ENCODE assay signal across 11 cellular contexts in the genomic region with DNA sequence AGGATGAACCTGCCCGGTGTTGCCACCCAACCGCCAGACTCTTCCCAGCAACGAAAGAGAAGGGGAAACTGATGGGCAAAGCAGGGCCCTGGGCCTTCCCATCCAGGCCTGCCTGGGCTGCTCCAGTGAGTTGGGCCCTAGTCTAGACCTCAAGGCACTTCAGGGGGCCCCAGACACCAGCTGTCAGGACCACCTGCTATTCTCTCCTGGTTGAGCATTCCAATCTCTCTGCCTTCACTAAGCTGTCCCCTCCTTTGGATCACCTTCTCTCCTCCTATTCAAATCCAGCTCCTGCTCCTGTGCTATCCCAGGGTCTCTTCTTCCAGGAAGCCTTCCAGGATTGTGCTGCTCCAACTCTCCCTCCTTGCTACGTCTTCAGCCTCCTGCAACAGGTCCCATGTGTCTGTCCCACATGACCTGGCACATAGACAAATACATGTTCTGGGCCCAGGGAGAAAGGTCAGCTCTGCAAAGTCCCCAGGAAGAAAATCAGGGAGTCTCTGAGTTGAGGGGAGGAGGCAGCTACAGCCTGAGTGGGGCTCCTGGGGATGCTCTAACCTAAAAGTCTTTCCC. TPM values are rescaled to one million over a fixed set of nuclear protein-coding genes. Genes with fewer than 3 reads are reported as not detected.
DNase-seq lines count a peak whose midpoint lies in the region; ATAC-seq and TF ChIP-seq lines count a peak whose summit lies in the region.
"Had no signal": no experiment of that assay in that cellular context is flagged by ENCODE, and none has a peak within 500 bp of the region (broad histone marks: within the 10 kb centered on the region; RNA-seq: fewer than 3 reads in every experiment).

No MANE protein-coding gene starts in this region.

- H3K9me3 Mint-ChIP-seq in nephron progenitor cell = no peaks in the 10 kb centered on the region
- H3K9me3 Mint-ChIP-seq: activated naive CD4-positive, alpha-beta T cell treated with anti-CD3 and anti-CD28 coated beads for 36 hours had no signal

- H4K20me1 ChIP-seq in BLaER1 treated with 17β-estradiol and CSF1 and Interleukin-3, amounts not matched to agents 10 nM and 100 nM = peaks cover 62 to 97% (median 83%) of the 10 kb centered on the region in 11 experiments
- peaks cover 68% of the 10 kb centered on the region for H4K20me1 ChIP-seq in IMR-90 (ENCODE audit: insufficient read depth, low read length)

- peaks cover 45 to 83% (median 67%) of the 10 kb centered on the region in 10 experiments for H3K4me1 ChIP-seq in BLaER1 treated with 17β-estradiol and CSF1 and Interleukin-3, amounts not matched to agents 10 nM and 100 nM
- H3K4me1 ChIP-seq in IMR-90 (ENCODE audit: control insufficient read depth, insufficient read depth, low read length) (peaks cover 28% of the 10 kb centered on the region), mucosa of descending colon (ENCODE audit: low read depth) (peaks cover 9% of the 10 kb centered on the region)

- no peak for ATAC-seq in IMR-90 (ENCODE audit: low read depth)
- no peak for ATAC-seq in GM19035 (IDR thresholded peaks at IDR 0.05; ENCODE audit: unreplicated experiment)
- ATAC-seq in mucosa of descending colon = no peak
- ATAC-seq: left lobe of liver had no signal

- CTCF ChIA-PET in IMR-90 (lab: Yijun Ruan, JAX) = interaction anchor here (0.6 to 0.9 kb wide), 2 partner anchors 13 to 195 kb away, joined by 3 read pairs; no protein-coding TSS in a partner anchor

- WGBS in IMR-90 (ENCODE audit: extremely low coverage in 2 of 2, insufficient read length in 1 of 2), 2 experiments = 100% methylated on average over 3 of the region's 4 CpGs; no CpG with 5 or more reads in 1 of the 2 experiments

- H4K5ac ChIP-seq in IMR-90 (ENCODE audit: low read depth, low read length) = no peak overlapping the region

- H3K36me3 ChIP-seq in BLaER1 treated with 17β-estradiol and CSF1 and Interleukin-3, amounts not matched to agents 10 nM and 100 nM = no peaks in the 10 kb centered on the region; a peak in 2 of 22 replicates
- peaks cover 2% of the 10 kb centered on the region; the same call in 1 of the 2 replicates for H3K36me3 ChIP-seq in IMR-90 (ENCODE audit: control insufficient read depth, insufficient read depth, low read length)
- peaks cover 49% of the 10 kb centered on the region for H3K36me3 ChIP-seq in brain microvascular endothelial cell (replicated peaks)
- H3K36me3 ChIP-seq in mucosa of descending colon (ENCODE audit: low read depth) = no peaks in the 10 kb centered on the region

- peaks cover 24% of the 10 kb centered on the region for H3K27me3 Mint-ChIP-seq in nephron progenitor cell (ENCODE audit: low read depth, poor library complexity)

- no peak overlapping the region for H3K23ac ChIP-seq in IMR-90 (ENCODE audit: low read depth, low read length)

- no peaks in the 10 kb centered on the region for H3K9me3 ChIP-seq in BLaER1 treated with 17β-estradiol and CSF1 and Interleukin-3, amounts not matched to agents 10 nM and 100 nM (replicated peaks in 1 of 11)
- H3K9me3 ChIP-seq in IMR-90 (ENCODE audit: control insufficient read depth, insufficient read depth, low read length) (no peaks in the 10 kb centered on the region), mucosa of descending colon (no peaks in the 10 kb centered on the region)

- peak overlapping the region; percentile 58 for H2AK5ac ChIP-seq in IMR-90 (ENCODE audit: low read depth, low read length)

- dilution Hi-C loops in IMR-90 (cut with HindIII; ENCODE audit: low sequenced_read_pairs, unreplicated experiment) = no loop called here

- peak overlapping the region; percentile 35 for H2BK5ac ChIP-seq in IMR-90 (ENCODE audit: low read depth, low read length, poor library complexity, severe bottlenecking)

- H3K27ac ChIP-seq in BLaER1 treated with 17β-estradiol and CSF1 and Interleukin-3, amounts not matched to agents 10 nM and 100 nM = peak overlapping the region in 5 of 11 experiments; percentile 2 to 45 (median 15); a peak in 5 of 22 replicates
- H3K27ac ChIP-seq in IMR-90 (ENCODE audit: insufficient read depth, low read length) (peak overlapping the region; percentile 20), brain microvascular endothelial cell (peak overlapping the region; percentile 98)

- no TSS peak for BruUV-seq in IMR-90 (replicated peaks; lab: Mats Ljungman, UMichigan)

- no peak overlapping the region for H3K18ac ChIP-seq in IMR-90 (ENCODE audit: low read depth, low read length)

- H3K79me1 ChIP-seq in IMR-90 (ENCODE audit: low read depth in 1 of 2, low read length in 2 of 2) = peaks cover 20 to 67% of the 10 kb centered on the region in 2 experiments

- no peak overlapping the region for H2AK9ac ChIP-seq in IMR-90 (replicated peaks; ENCODE audit: low read depth, low read length, poor library complexity)

- H2BK20ac ChIP-seq in IMR-90 (ENCODE audit: low read depth, low read length) = no peak overlapping the region

- H3K9ac ChIP-seq in BLaER1 treated with 17β-estradiol and CSF1 and Interleukin-3, amounts not matched to agents 10 nM and 100 nM = peak overlapping the region in 1 of 11 experiments; percentile 31; a peak in 3 of 22 replicates
- H3K9ac ChIP-seq in IMR-90 (ENCODE audit: low read depth, low read length) = no peak overlapping the region

- H3K4ac ChIP-seq in IMR-90 (ENCODE audit: low read depth, low read length) = peak overlapping the region; percentile 51; the same call in 1 of the 2 replicates

- intact Hi-C loops in IMR-90 (cut with micrococcal nuclease) (loop anchor here (5.0 kb wide), 2 partner anchors 34 to 49 kb away; partner anchors contain the start of genes BUD23, DNAJC30 and VPS37D), mucosa of descending colon (cut with DNase I, micrococcal nuclease) (no loop called here)

- TF ChIP-seq CTCF in IMR-90 (conservative IDR thresholded peaks at IDR 0.05; ENCODE audit: low read depth, low read length) = no peak
- no peak for TF ChIP-seq CTCF in brain microvascular endothelial cell (IDR thresholded peaks at IDR 0.05; ENCODE audit: low read depth, low read length, missing control alignments)
- no peak for TF ChIP-seq CTCF in nephron progenitor cell (IDR thresholded peaks at IDR 0.05)
- TF ChIP-seq CTCF in mucosa of descending colon (IDR thresholded peaks at IDR 0.05) = no peak

- in situ Hi-C loops in IMR-90 (cut with MboI; ENCODE audit: low sequenced_read_pairs) (no loop called here), brain microvascular endothelial cell (cut with HindIII; ENCODE audit: low pct_ligation_motif_present, low sequenced_read_pairs) (no loop called here)

- peak overlapping the region; percentile 63 for H3K4me3 Mint-ChIP-seq in nephron progenitor cell
- H3K4me3 Mint-ChIP-seq: activated naive CD4-positive, alpha-beta T cell treated with anti-CD3 and anti-CD28 coated beads for 36 hours had no signal

- H3K27me3 ChIP-seq in BLaER1 treated with 17β-estradiol and CSF1 and Interleukin-3, amounts not matched to agents 10 nM and 100 nM = peaks cover 82 to 95% (median 88%) of the 10 kb centered on the region in 11 experiments
- H3K27me3 ChIP-seq in IMR-90 (ENCODE audit: control insufficient read depth, insufficient read depth, low read length) (no peaks in the 10 kb centered on the region), brain microvascular endothelial cell (replicated peaks) (no peaks in the 10 kb centered on the region)

- POLR2A ChIA-PET in IMR-90 (lab: Charles Lee; ENCODE audit: unreplicated experiment) = no interaction called here

- H3K14ac ChIP-seq in IMR-90 (replicated peaks; ENCODE audit: low read depth, low read length) = no peak overlapping the region; the same call in 1 of the 2 replicates

- H3K36me3 Mint-ChIP-seq in nephron progenitor cell (ENCODE audit: low read depth) = no peaks in the 10 kb centered on the region

- H3K4me2 ChIP-seq in BLaER1 treated with 17β-estradiol and CSF1 and Interleukin-3, amounts not matched to agents 10 nM and 100 nM = peak overlapping the region; percentile 73 to 100 (median 87)
- H3K4me2 ChIP-seq in IMR-90 (ENCODE audit: low read depth, low read length) = peak overlapping the region; percentile 34; the same call in 1 of the 2 replicates

- no peak for TF ChIP-seq RAD21 in IMR-90 (IDR thresholded peaks at IDR 0.05; ENCODE audit: low read length)

- peaks cover 21% of the 10 kb centered on the region for H3K9me1 ChIP-seq in IMR-90 (ENCODE audit: insufficient read depth, low read length)

- peaks cover 44% of the 10 kb centered on the region for H3K4me1 Mint-ChIP-seq in nephron progenitor cell

- peak overlapping the region; percentile 1; the same call in 1 of the 2 replicates for H4K91ac ChIP-seq in IMR-90 (ENCODE audit: insufficient read depth, low read depth, low read length)

- H3K4me3 ChIP-seq in BLaER1 treated with 17β-estradiol and CSF1 and Interleukin-3, amounts not matched to agents 10 nM and 100 nM = peak overlapping the region in 2 of 10 experiments; percentile 13 to 36; a peak in 4 of 20 replicates
- no peak overlapping the region for H3K4me3 ChIP-seq in IMR-90 (ENCODE audit: insufficient read depth, low read depth, low read length)
- peak overlapping the region; percentile 88 for H3K4me3 ChIP-seq in brain microvascular endothelial cell (ENCODE audit: low read depth, low read length)
- H3K4me3 ChIP-seq in mucosa of descending colon = no peak overlapping the region

- H2BK15ac ChIP-seq in IMR-90 (ENCODE audit: low read depth, low read length) = no peak overlapping the region

- H2AFZ ChIP-seq in IMR-90 (replicated peaks; ENCODE audit: low read length, poor library complexity) = no peak overlapping the region

- H2BK120ac ChIP-seq in IMR-90 (ENCODE audit: low read depth, low read length) = peak overlapping the region; percentile 7; the same call in 1 of the 2 replicates

- no peak overlapping the region for H3K27ac Mint-ChIP-seq in nephron progenitor cell

- H3K56ac ChIP-seq in IMR-90 (ENCODE audit: extremely low read depth, insufficient read depth, low read length) = no peak overlapping the region

- no peak for TF ChIP-seq POLR2A in IMR-90 (IDR thresholded peaks at IDR 0.05; ENCODE audit: low read depth, low read length)

- peak overlapping the region in 1 of 2 experiments; percentile 32; a peak in 1 of 4 replicates for H4K8ac ChIP-seq in IMR-90 (ENCODE audit: low read depth in 2 of 2, low read length in 2 of 2)

- no peak for DNase-seq in IMR-90
- DNase-seq in brain microvascular endothelial cell = peak; percentile 16
- DNase-seq in nephron progenitor cell = no peak
- no peak for DNase-seq in mucosa of descending colon
- DNase-seq in NCI-H774 (lab: John Stamatoyannopoulos, UW) = no peak
- no peak for DNase-seq in NCI-H2196 (lab: John Stamatoyannopoulos, UW; ENCODE audit: unreplicated experiment)
- DNase-seq: head of caudate nucleus had no signal

RNA-seq across cellular contexts. Expression of gene STX1A, which starts 3.1 kb away (rescaled TPM):
- 9.3 and 10.0 TPM in 2 replicates for total RNA-seq in IMR-90 (2012; rRNA removed)
- polyA plus RNA-seq in IMR-90 (2012; rRNA removed) = 22.0 and 22.6 TPM in 2 replicates
- 9.5 and 18.4 TPM in 2 replicates for polyA plus RNA-seq in IMR-90 (2012; cell fraction: cytosol; rRNA removed)
- 99.0 and 183 TPM in 2 replicates for polyA plus RNA-seq in IMR-90 (2012; cell fraction: nucleus; rRNA removed; ENCODE audit: low replicate concordance)
- 10 to 100 TPM in 1 of 3 donors, 1 to 10 TPM in 2; 5.2 to 23.9 (median 6.1) TPM for total RNA-seq in mucosa of descending colon

RNA-seq across cellular contexts. Expression of gene ABHD11, which starts 22.2 kb away (rescaled TPM):
- total RNA-seq in IMR-90 (2012; rRNA removed) (13.4 and 14.2 TPM in 2 replicates), mucosa of descending colon (100 to 1,000 TPM in 1 of 3 donors, 10 to 100 TPM in 2; 55.3 to 115 (median 97.3) TPM)
- 19.9 and 22.6 TPM in 2 replicates for polyA plus RNA-seq in IMR-90 (2012; rRNA removed)
- 16.7 and 17.6 TPM in 2 replicates for polyA plus RNA-seq in IMR-90 (2012; cell fraction: cytosol; rRNA removed)
- 7.5 and 18.0 TPM in 2 replicates for polyA plus RNA-seq in IMR-90 (2012; cell fraction: nucleus; rRNA removed; ENCODE audit: low replicate concordance)

RNA-seq across cellular contexts. Expression of gene BUD23, which starts 33.0 kb away (rescaled TPM):
- total RNA-seq in IMR-90 (2012; rRNA removed) = 35.7 and 40.8 TPM in 2 replicates
- 65.2 and 72.2 TPM in 2 replicates for polyA plus RNA-seq in IMR-90 (2012; rRNA removed)
- polyA plus RNA-seq in IMR-90 (2012; cell fraction: cytosol; rRNA removed) = 58.5 and 82.9 TPM in 2 replicates
- polyA plus RNA-seq in IMR-90 (2012; cell fraction: nucleus; rRNA removed; ENCODE audit: low replicate concordance) = 42.2 and 57.7 TPM in 2 replicates
- 10 to 100 TPM; 38.4 to 61.2 (median 43.0) TPM for total RNA-seq in mucosa of descending colon

RNA-seq across cellular contexts. Expression of gene DNAJC30, which starts 33.2 kb away (rescaled TPM):
- total RNA-seq in IMR-90 (2012; rRNA removed) (1.6 and 1.7 TPM in 2 replicates), mucosa of descending colon (10 to 100 TPM in 2 of 3 donors, 1 to 10 TPM in 1; 8.7 to 10.5 (median 10.2) TPM)
- polyA plus RNA-seq in IMR-90 (2012; rRNA removed) = 9.0 and 10.6 TPM in 2 replicates
- 14.3 and 19.4 TPM in 2 replicates for polyA plus RNA-seq in IMR-90 (2012; cell fraction: cytosol; rRNA removed)
- 4.8 and 8.4 TPM in 2 replicates for polyA plus RNA-seq in IMR-90 (2012; cell fraction: nucleus; rRNA removed; ENCODE audit: low replicate concordance)

RNA-seq across cellular contexts. Expression of gene VPS37D, which starts 48.8 kb away (rescaled TPM):
- 2.3 and 2.8 TPM in 2 replicates for total RNA-seq in IMR-90 (2012; rRNA removed)
- 3.1 and 4.8 TPM in 2 replicates for polyA plus RNA-seq in IMR-90 (2012; rRNA removed)
- 4.4 and 4.9 TPM in 2 replicates for polyA plus RNA-seq in IMR-90 (2012; cell fraction: cytosol; rRNA removed)
- polyA plus RNA-seq in IMR-90 (2012; cell fraction: nucleus; rRNA removed; ENCODE audit: low replicate concordance) = 2.2 and 3.8 TPM in 2 replicates
- total RNA-seq in mucosa of descending colon = 1 to 10 TPM in 1 of 3 donors, under 1 TPM in 1, not detected in 1; 0.48 to 3.3 TPM
- total RNA-seq: activated naive CD4-positive, alpha-beta T cell treated with anti-CD3 and anti-CD28 coated beads for 36 hours had no signal
